1 cellular context compared by ENCODE assay signal in the genomic region with DNA sequence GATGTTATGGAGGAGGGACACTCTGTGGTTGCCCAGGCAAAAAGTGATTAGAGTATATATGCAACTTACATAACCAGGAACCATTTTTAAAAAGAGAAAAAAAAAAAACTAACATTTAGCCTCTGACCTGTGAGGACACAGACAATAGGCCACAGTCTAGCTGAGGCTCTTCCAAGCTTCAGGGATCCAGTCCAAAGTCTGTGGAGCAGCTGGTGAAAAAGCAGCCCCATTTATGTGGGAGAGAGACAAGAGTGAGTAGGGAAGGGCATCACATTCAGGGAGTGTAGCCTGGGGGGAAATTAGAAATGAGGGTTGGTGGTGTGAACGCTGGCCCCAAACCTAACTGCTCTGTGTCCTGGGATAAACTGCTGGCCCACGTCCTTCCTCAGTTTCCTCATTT.
A peak's percentile ranks its signal among the peaks of the same experiment; 100 is the strongest.
TF ChIP-seq lines count a peak whose summit lies in the region.

No MANE protein-coding gene starts in this region.

TF ChIP-seq in HepG2, 621 proteins besides CTCF, POLR2A, EP300 and RAD21 (continued from another document and continues in another):
- TF ChIP-seq, protein P1, sequence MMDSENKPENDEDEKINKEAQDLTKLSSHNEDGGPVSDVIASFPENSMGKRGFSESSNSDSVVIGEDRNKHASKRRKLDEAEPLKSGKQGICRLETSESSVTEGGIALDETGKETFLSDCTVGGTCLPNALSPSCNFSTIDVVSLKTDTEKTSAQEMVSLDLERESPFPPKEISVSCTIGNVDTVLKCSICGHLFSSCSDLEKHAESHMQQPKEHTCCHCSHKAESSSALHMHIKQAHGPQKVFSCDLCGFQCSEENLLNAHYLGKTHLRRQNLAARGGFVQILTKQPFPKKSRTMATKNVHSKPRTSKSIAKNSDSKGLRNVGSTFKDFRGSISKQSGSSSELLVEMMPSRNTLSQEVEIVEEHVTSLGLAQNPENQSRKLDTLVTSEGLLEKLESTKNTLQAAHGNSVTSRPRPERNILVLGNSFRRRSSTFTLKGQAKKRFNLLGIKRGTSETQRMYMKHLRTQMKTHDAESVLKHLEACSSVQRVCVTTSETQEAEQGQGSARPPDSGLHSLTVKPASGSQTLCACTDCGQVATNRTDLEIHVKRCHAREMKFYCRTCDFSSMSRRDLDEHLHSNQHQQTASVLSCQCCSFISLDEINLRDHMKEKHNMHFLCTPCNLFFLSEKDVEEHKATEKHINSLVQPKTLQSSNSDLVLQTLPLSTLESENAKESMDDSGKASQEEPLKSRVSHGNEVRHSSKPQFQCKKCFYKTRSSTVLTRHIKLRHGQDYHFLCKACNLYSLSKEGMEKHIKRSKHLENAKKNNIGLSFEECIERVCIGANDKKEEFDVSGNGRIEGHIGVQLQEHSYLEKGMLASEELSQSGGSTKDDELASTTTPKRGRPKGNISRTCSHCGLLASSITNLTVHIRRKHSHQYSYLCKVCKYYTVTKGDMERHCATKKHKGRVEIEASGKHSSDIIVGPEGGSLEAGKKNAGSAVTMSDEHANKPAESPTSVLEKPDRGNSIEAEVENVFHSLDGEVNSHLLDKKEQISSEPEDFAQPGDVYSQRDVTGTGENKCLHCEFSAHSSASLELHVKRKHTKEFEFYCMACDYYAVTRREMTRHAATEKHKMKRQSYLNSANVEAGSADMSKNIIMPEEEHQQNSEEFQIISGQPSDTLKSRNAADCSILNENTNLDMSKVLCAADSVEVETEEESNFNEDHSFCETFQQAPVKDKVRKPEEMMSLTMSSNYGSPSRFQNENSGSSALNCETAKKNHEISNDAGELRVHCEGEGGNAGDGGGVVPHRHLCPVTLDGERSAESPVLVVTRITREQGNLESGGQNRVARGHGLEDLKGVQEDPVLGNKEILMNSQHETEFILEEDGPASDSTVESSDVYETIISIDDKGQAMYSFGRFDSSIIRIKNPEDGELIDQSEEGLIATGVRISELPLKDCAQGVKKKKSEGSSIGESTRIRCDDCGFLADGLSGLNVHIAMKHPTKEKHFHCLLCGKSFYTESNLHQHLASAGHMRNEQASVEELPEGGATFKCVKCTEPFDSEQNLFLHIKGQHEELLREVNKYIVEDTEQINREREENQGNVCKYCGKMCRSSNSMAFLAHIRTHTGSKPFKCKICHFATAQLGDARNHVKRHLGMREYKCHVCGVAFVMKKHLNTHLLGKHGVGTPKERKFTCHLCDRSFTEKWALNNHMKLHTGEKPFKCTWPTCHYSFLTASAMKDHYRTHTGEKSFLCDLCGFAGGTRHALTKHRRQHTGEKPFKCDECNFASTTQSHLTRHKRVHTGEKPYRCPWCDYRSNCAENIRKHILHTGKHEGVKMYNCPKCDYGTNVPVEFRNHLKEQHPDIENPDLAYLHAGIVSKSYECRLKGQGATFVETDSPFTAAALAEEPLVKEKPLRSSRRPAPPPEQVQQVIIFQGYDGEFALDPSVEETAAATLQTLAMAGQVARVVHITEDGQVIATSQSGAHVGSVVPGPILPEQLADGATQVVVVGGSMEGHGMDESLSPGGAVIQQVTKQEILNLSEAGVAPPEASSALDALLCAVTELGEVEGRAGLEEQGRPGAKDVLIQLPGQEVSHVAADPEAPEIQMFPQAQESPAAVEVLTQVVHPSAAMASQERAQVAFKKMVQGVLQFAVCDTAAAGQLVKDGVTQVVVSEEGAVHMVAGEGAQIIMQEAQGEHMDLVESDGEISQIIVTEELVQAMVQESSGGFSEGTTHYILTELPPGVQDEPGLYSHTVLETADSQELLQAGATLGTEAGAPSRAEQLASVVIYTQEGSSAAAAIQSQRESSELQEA (CRISPR knock-in tag; IDR thresholded peaks at IDR 0.05; ENCODE audit: not compliant biosample characterization): no peak
- TF ChIP-seq ETV5 (CRISPR knock-in tag; IDR thresholded peaks at IDR 0.05; ENCODE audit: borderline replicate concordance): 0 out of 2 replicates have a peak, but pooled peaks have one; percentile 5
- TF ChIP-seq ZNF530 (CRISPR knock-in tag; IDR thresholded peaks at IDR 0.05; ENCODE audit: low read depth): no peak
- TF ChIP-seq ZNF367 (CRISPR knock-in tag; IDR thresholded peaks at IDR 0.05; ENCODE audit: borderline replicate concordance): no peak
- no peak for TF ChIP-seq BRD4 (CRISPR knock-in tag; IDR thresholded peaks at IDR 0.05)
- TF ChIP-seq, protein P2, sequence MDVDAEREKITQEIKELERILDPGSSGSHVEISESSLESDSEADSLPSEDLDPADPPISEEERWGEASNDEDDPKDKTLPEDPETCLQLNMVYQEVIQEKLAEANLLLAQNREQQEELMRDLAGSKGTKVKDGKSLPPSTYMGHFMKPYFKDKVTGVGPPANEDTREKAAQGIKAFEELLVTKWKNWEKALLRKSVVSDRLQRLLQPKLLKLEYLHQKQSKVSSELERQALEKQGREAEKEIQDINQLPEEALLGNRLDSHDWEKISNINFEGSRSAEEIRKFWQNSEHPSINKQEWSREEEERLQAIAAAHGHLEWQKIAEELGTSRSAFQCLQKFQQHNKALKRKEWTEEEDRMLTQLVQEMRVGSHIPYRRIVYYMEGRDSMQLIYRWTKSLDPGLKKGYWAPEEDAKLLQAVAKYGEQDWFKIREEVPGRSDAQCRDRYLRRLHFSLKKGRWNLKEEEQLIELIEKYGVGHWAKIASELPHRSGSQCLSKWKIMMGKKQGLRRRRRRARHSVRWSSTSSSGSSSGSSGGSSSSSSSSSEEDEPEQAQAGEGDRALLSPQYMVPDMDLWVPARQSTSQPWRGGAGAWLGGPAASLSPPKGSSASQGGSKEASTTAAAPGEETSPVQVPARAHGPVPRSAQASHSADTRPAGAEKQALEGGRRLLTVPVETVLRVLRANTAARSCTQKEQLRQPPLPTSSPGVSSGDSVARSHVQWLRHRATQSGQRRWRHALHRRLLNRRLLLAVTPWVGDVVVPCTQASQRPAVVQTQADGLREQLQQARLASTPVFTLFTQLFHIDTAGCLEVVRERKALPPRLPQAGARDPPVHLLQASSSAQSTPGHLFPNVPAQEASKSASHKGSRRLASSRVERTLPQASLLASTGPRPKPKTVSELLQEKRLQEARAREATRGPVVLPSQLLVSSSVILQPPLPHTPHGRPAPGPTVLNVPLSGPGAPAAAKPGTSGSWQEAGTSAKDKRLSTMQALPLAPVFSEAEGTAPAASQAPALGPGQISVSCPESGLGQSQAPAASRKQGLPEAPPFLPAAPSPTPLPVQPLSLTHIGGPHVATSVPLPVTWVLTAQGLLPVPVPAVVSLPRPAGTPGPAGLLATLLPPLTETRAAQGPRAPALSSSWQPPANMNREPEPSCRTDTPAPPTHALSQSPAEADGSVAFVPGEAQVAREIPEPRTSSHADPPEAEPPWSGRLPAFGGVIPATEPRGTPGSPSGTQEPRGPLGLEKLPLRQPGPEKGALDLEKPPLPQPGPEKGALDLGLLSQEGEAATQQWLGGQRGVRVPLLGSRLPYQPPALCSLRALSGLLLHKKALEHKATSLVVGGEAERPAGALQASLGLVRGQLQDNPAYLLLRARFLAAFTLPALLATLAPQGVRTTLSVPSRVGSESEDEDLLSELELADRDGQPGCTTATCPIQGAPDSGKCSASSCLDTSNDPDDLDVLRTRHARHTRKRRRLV (CRISPR knock-in tag; IDR thresholded peaks at IDR 0.05): no peak
- TF ChIP-seq ZNF576 (CRISPR knock-in tag; IDR thresholded peaks at IDR 0.05): no peak
- TF ChIP-seq FOXO1 (CRISPR knock-in tag; IDR thresholded peaks at IDR 0.05): no peak
- TF ChIP-seq SAP130 (CRISPR knock-in tag; IDR thresholded peaks at IDR 0.05; ENCODE audit: low read depth): peak; percentile 63
- no peak for TF ChIP-seq ZBTB21 (CRISPR knock-in tag; IDR thresholded peaks at IDR 0.05)
- no peak for TF ChIP-seq ZFP36L2 (CRISPR knock-in tag; IDR thresholded peaks at IDR 0.05)
- TF ChIP-seq HIVEP1 (CRISPR knock-in tag; IDR thresholded peaks at IDR 0.05): no peak
- TF ChIP-seq RFXANK (CRISPR knock-in tag; IDR thresholded peaks at IDR 0.05): no peak
- no peak for TF ChIP-seq JARID2 (CRISPR knock-in tag; IDR thresholded peaks at IDR 0.05; ENCODE audit: insufficient replicate concordance)
- no peak for TF ChIP-seq GABPB1 (CRISPR knock-in tag; IDR thresholded peaks at IDR 0.05)
- 0 out of 2 replicates have a peak, but pooled peaks have one; percentile 25 for TF ChIP-seq HOXD1 (CRISPR knock-in tag; IDR thresholded peaks at IDR 0.05)
- TF ChIP-seq HNF4A (CRISPR knock-in tag; IDR thresholded peaks at IDR 0.05): peak; percentile 96
- TF ChIP-seq RBAK (CRISPR knock-in tag; IDR thresholded peaks at IDR 0.05): no peak
- TF ChIP-seq, protein P3, sequence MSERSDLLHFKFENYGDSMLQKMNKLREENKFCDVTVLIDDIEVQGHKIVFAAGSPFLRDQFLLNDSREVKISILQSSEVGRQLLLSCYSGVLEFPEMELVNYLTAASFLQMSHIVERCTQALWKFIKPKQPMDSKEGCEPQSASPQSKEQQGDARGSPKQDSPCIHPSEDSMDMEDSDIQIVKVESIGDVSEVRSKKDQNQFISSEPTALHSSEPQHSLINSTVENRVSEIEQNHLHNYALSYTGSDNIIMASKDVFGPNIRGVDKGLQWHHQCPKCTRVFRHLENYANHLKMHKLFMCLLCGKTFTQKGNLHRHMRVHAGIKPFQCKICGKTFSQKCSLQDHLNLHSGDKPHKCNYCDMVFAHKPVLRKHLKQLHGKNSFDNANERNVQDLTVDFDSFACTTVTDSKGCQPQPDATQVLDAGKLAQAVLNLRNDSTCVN (CRISPR knock-in tag; IDR thresholded peaks at IDR 0.05; ENCODE audit: borderline replicate concordance): no peak
- TF ChIP-seq ZZZ3 (CRISPR knock-in tag; IDR thresholded peaks at IDR 0.05; ENCODE audit: borderline replicate concordance): no peak
- no peak for TF ChIP-seq ZHX1 (CRISPR knock-in tag; IDR thresholded peaks at IDR 0.05; ENCODE audit: low read depth)
- TF ChIP-seq, protein P4, sequence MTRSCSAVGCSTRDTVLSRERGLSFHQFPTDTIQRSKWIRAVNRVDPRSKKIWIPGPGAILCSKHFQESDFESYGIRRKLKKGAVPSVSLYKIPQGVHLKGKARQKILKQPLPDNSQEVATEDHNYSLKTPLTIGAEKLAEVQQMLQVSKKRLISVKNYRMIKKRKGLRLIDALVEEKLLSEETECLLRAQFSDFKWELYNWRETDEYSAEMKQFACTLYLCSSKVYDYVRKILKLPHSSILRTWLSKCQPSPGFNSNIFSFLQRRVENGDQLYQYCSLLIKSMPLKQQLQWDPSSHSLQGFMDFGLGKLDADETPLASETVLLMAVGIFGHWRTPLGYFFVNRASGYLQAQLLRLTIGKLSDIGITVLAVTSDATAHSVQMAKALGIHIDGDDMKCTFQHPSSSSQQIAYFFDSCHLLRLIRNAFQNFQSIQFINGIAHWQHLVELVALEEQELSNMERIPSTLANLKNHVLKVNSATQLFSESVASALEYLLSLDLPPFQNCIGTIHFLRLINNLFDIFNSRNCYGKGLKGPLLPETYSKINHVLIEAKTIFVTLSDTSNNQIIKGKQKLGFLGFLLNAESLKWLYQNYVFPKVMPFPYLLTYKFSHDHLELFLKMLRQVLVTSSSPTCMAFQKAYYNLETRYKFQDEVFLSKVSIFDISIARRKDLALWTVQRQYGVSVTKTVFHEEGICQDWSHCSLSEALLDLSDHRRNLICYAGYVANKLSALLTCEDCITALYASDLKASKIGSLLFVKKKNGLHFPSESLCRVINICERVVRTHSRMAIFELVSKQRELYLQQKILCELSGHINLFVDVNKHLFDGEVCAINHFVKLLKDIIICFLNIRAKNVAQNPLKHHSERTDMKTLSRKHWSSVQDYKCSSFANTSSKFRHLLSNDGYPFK (CRISPR knock-in tag; IDR thresholded peaks at IDR 0.05; ENCODE audit: borderline replicate concordance): no peak
- TF ChIP-seq HMG20A (CRISPR knock-in tag; IDR thresholded peaks at IDR 0.05; ENCODE audit: borderline replicate concordance): peak; percentile 60
- TF ChIP-seq THYN1 (CRISPR knock-in tag; IDR thresholded peaks at IDR 0.05; ENCODE audit: borderline replicate concordance, low read depth): no peak
- TF ChIP-seq GATA4 (IDR thresholded peaks at IDR 0.05; ENCODE audit: borderline replicate concordance, low read depth): no peak
- TF ChIP-seq ZIK1 (CRISPR knock-in tag; IDR thresholded peaks at IDR 0.05; ENCODE audit: borderline replicate concordance, low read depth): no peak
- TF ChIP-seq PRDM10 (CRISPR knock-in tag; IDR thresholded peaks at IDR 0.05; ENCODE audit: low read depth): no peak
